Comparison of ENCODE assay signal across 10 cellular contexts in the genomic region with DNA sequence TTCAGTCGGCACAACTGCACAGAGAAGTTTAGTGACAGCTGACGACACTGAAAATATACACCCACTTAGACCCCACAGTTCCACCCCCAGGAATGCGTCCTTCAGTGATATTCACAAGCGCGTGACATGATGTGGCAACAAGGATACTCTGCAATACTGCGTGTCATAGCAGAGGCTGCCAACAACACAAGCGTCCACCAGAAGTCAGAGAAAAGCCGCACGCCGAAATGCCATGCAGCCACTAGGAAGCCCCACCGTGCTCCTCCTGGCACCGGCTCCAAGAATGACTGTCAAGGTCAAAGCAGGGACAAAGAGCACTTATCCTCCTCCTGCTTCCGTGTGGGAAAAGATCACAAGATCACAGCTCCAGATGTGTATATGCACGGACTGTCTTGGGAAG. TPM values are rescaled to one million over a fixed set of nuclear protein-coding genes. Genes with fewer than 3 reads are reported as not detected.
DNase-seq lines count a peak whose midpoint lies in the region; ATAC-seq and TF ChIP-seq lines count a peak whose summit lies in the region.
"Had no signal": no experiment of that assay in that cellular context is flagged by ENCODE, and none has a peak within 500 bp of the region (broad histone marks: within the 10 kb centered on the region; RNA-seq: fewer than 3 reads in every experiment).

No MANE protein-coding gene starts in this region.

- H3K9me3 ChIP-seq in esophagus squamous epithelium: no peaks in the 10 kb centered on the region

- intact Hi-C loops in esophagus squamous epithelium (cut with DNase I): no loop called here

- ATAC-seq in stimulated activated naive CD8-positive, alpha-beta T cell treated with anti-CD3 and anti-CD28 coated beads, Interleukin-15, amount 100 ng/mL, for 72 hours: no peak
- no peak for ATAC-seq in GM18511 (IDR thresholded peaks at IDR 0.05; ENCODE audit: unreplicated experiment)

- peaks cover 24 to 78% (median 28%) of the 10 kb centered on the region in 3 donors for H3K4me1 ChIP-seq in esophagus squamous epithelium

- H3K27ac Mint-ChIP-seq in activated CD4-positive, alpha-beta T cell treated with anti-CD3 and anti-CD28 coated beads, Interleukin-2, amount 10 ng/mL, durations not matched to agents 7 days and 5 days: peak overlapping the region; percentile 21
- H3K27ac Mint-ChIP-seq in stimulated activated naive CD8-positive, alpha-beta T cell treated with anti-CD3 and anti-CD28 coated beads, Interleukin-15, amount 100 ng/mL, for 72 hours: peak overlapping the region in 1 of 2 donors; percentile 19

- 62 to 72% methylated on average over 13 to 14 of the region's 14 CpGs for WGBS in esophagus squamous epithelium, 2 donors

- no peak for DNase-seq in activated CD4-positive, alpha-beta T cell treated with anti-CD3 and anti-CD28 coated beads, Interleukin-2, amount 10 ng/mL, durations not matched to agents 7 days and 5 days
- DNase-seq in activated CD4-positive, alpha-beta T cell treated with anti-CD3 and anti-CD28 coated beads for 4 hours: no peak
- peak; percentile 37 to 53 for DNase-seq in SHP77 (lab: John Stamatoyannopoulos, UW)
- DNase-seq in fibroblast of pulmonary artery (ENCODE audit: low read depth): peak; percentile 50
- no peak for DNase-seq in stimulated activated naive CD8-positive, alpha-beta T cell treated with anti-CD3 and anti-CD28 coated beads, Interleukin-15, amount 100 ng/mL, for 72 hours
- DNase-seq in RPMI8226: no peak
- no peak for DNase-seq in esophagus squamous epithelium (lab: John Stamatoyannopoulos, UW)
- DNase-seq: Calu3 had no signal

- POLR2A ChIA-PET in activated CD4-positive, alpha-beta T cell treated with anti-CD3 and anti-CD28 coated beads, Interleukin-2, amount 10 ng/mL, durations not matched to agents 7 days and 5 days (lab: Charles Lee): no interaction called here

- peak overlapping the region in 2 of 4 donors; percentile 51 to 64 for H3K27ac ChIP-seq in esophagus squamous epithelium

- no peak for TF ChIP-seq POLR2A in esophagus squamous epithelium (IDR thresholded peaks at IDR 0.05)

- CTCF ChIA-PET in activated CD4-positive, alpha-beta T cell treated with anti-CD3 and anti-CD28 coated beads, Interleukin-2, amount 10 ng/mL, durations not matched to agents 7 days and 5 days (lab: Charles Lee): interaction anchor here (1.0 kb wide), 1 partner anchor 12 kb away, joined by 3 read pairs; no protein-coding TSS in a partner anchor

- peak overlapping the region; percentile 44 for H3K4me3 Mint-ChIP-seq in activated CD4-positive, alpha-beta T cell treated with anti-CD3 and anti-CD28 coated beads, Interleukin-2, amount 10 ng/mL, durations not matched to agents 7 days and 5 days
- peak overlapping the region; percentile 42 to 79 for H3K4me3 Mint-ChIP-seq in stimulated activated naive CD8-positive, alpha-beta T cell treated with anti-CD3 and anti-CD28 coated beads, Interleukin-15, amount 100 ng/mL, for 72 hours

- H3K9me3 Mint-ChIP-seq in activated CD4-positive, alpha-beta T cell treated with anti-CD3 and anti-CD28 coated beads, Interleukin-2, amount 10 ng/mL, durations not matched to agents 7 days and 5 days: no peaks in the 10 kb centered on the region
- H3K9me3 Mint-ChIP-seq in stimulated activated naive CD8-positive, alpha-beta T cell treated with anti-CD3 and anti-CD28 coated beads, Interleukin-15, amount 100 ng/mL, for 72 hours: no peaks in the 10 kb centered on the region

- peaks cover 64% of the 10 kb centered on the region for H3K4me1 Mint-ChIP-seq in activated CD4-positive, alpha-beta T cell treated with anti-CD3 and anti-CD28 coated beads, Interleukin-2, amount 10 ng/mL, durations not matched to agents 7 days and 5 days
- peaks cover 82% of the 10 kb centered on the region for H3K4me1 Mint-ChIP-seq in stimulated activated naive CD8-positive, alpha-beta T cell treated with anti-CD3 and anti-CD28 coated beads, Interleukin-15, amount 100 ng/mL, for 72 hours

- H3K36me3 ChIP-seq in esophagus squamous epithelium: no peaks in the 10 kb centered on the region

- H3K27me3 ChIP-seq in esophagus squamous epithelium: peaks cover 3 to 45% (median 6%) of the 10 kb centered on the region in 4 donors

- TF ChIP-seq CTCF in fibroblast of pulmonary artery (IDR thresholded peaks at IDR 0.05; ENCODE audit: low read length, missing control alignments): no peak
- TF ChIP-seq CTCF in esophagus squamous epithelium (IDR thresholded peaks at IDR 0.05): no peak

- peaks cover 39% of the 10 kb centered on the region for H3K36me3 Mint-ChIP-seq in activated CD4-positive, alpha-beta T cell treated with anti-CD3 and anti-CD28 coated beads, Interleukin-2, amount 10 ng/mL, durations not matched to agents 7 days and 5 days (ENCODE audit: low read depth)

- H3K27me3 Mint-ChIP-seq in activated CD4-positive, alpha-beta T cell treated with anti-CD3 and anti-CD28 coated beads, Interleukin-2, amount 10 ng/mL, durations not matched to agents 7 days and 5 days: no peaks in the 10 kb centered on the region
- H3K27me3 Mint-ChIP-seq in stimulated activated naive CD8-positive, alpha-beta T cell treated with anti-CD3 and anti-CD28 coated beads, Interleukin-15, amount 100 ng/mL, for 72 hours: no peaks in the 10 kb centered on the region

- H3K4me3 ChIP-seq in fibroblast of pulmonary artery (replicated peaks; ENCODE audit: low read depth, low read length): no peak overlapping the region
- H3K4me3 ChIP-seq in esophagus squamous epithelium: peak overlapping the region in 1 of 4 donors; percentile 18

RNA-seq across cellular contexts. Expression of a gene that starts 3.5 kb away (rescaled TPM):
- total RNA-seq in activated CD4-positive, alpha-beta T cell treated with anti-CD3 and anti-CD28 coated beads, Interleukin-2, amount 10 ng/mL, durations not matched to agents 7 days and 5 days: 100 to 1,000 TPM; 294 to 329 TPM
- 1 to 10 TPM; 2.7 to 9.9 (median 5.3) TPM for total RNA-seq in esophagus squamous epithelium

RNA-seq across cellular contexts. Expression of a gene that starts 44.5 kb away (rescaled TPM):
- total RNA-seq in activated CD4-positive, alpha-beta T cell treated with anti-CD3 and anti-CD28 coated beads, Interleukin-2, amount 10 ng/mL, durations not matched to agents 7 days and 5 days: under 1 TPM in 1 of 2 experiments, not detected in 1; 0.12 TPM
- total RNA-seq in esophagus squamous epithelium: 10 to 100 TPM in 1 of 4 donors, 1 to 10 TPM in 3; 1.2 to 13.0 (median 2.1) TPM
- total RNA-seq: Calu3, pulmonary artery endothelial cell had no signal

Comparison
In these comparisons a context has a peak if more than half of its experiments do, and no peak if none do; other contexts are left out.
1. DNase-seq: peak in SHP77 (2 of 2) and fibroblast of pulmonary artery (single experiment); none in activated CD4-positive, alpha-beta T cell treated with anti-CD3 and anti-CD28 coated beads, Interleukin-2, amount 10 ng/mL, durations not matched to agents 7 days and 5 days (single experiment), activated CD4-positive, alpha-beta T cell treated with anti-CD3 and anti-CD28 coated beads for 4 hours (0 of 2), stimulated activated naive CD8-positive, alpha-beta T cell treated with anti-CD3 and anti-CD28 coated beads, Interleukin-15, amount 100 ng/mL, for 72 hours (0 of 2), RPMI8226 (single experiment) and esophagus squamous epithelium (single experiment).
2. RNA of a gene that starts 3.5 kb away (total RNA-seq): 294 to 329 TPM in activated CD4-positive, alpha-beta T cell treated with anti-CD3 and anti-CD28 coated beads, Interleukin-2, amount 10 ng/mL, durations not matched to agents 7 days and 5 days; 2.7 to 9.9 TPM in esophagus squamous epithelium; every median in the first group is over 10 times any median in the second.